In genomic region chr17:74444406-74444805, GRCh38 we compare ENCODE assay signal across 14 cellular contexts. TPM values are rescaled to one million over a fixed set of nuclear protein-coding genes. Genes with fewer than 3 reads are reported as not detected.
DNase-seq lines count a peak whose midpoint lies in the region; ATAC-seq and TF ChIP-seq lines count a peak whose summit lies in the region.
"Had no signal": no experiment of that assay in that cellular context is flagged by ENCODE, and none has a peak within 500 bp of the region (broad histone marks: within the 10 kb centered on the region; RNA-seq: fewer than 3 reads in every experiment).

No MANE protein-coding gene starts in this region.

- WGBS in heart left ventricle, 4 donors = 33 to 63% (median 45%) methylated on average over 11 to 12 of the region's 12 CpGs
- WGBS in urinary bladder = 47% methylated on average over 12 of the region's 12 CpGs

- no peaks in the 10 kb centered on the region for H3K9me3 Mint-ChIP-seq in neural crest cell
- peaks cover 2% of the 10 kb centered on the region for H3K9me3 Mint-ChIP-seq in activated CD4-positive, alpha-beta memory T cell treated with anti-CD3 and anti-CD28 coated beads for 36 hours

- no peak overlapping the region for H3K4me3 Mint-ChIP-seq in neural crest cell
- H3K4me3 Mint-ChIP-seq in activated CD4-positive, alpha-beta memory T cell treated with anti-CD3 and anti-CD28 coated beads for 36 hours = no peak overlapping the region

- CTCF ChIA-PET in activated CD4-positive, alpha-beta memory T cell treated with anti-CD3 and anti-CD28 coated beads for 36 hours (lab: Charles Lee) = interaction anchor here (1.1 to 4.3 kb wide), 4 partner anchors 10 to 76 kb away, joined by 3 to 18 read pairs (median 11); partner anchors contain the start of gene GPR142

- intact Hi-C loops in heart left ventricle (cut with DNase I) = loop anchor here in 1 of 10 donors (10.0 kb wide), 1 partner anchor 230 kb away; the partner anchor contains the start of gene TTYH2
- intact Hi-C loops in activated CD4-positive, alpha-beta memory T cell treated with anti-CD3 and anti-CD28 coated beads for 36 hours (cut with micrococcal nuclease) = no loop called here

- POLR2A ChIA-PET in activated CD4-positive, alpha-beta memory T cell treated with anti-CD3 and anti-CD28 coated beads for 36 hours (lab: Charles Lee) = no interaction called here

- no peak overlapping the region for H3K27ac Mint-ChIP-seq in neural crest cell (ENCODE audit: unreplicated experiment)
- no peak overlapping the region for H3K27ac Mint-ChIP-seq in activated CD4-positive, alpha-beta memory T cell treated with anti-CD3 and anti-CD28 coated beads for 36 hours

- H3K36me3 ChIP-seq in heart left ventricle = peaks cover 0 to 35% (median 15%) of the 10 kb centered on the region in 9 donors
- peaks cover 5% of the 10 kb centered on the region for H3K36me3 ChIP-seq in urinary bladder (ENCODE audit: insufficient read depth)

- no peaks in the 10 kb centered on the region for H3K36me3 Mint-ChIP-seq in neural crest cell (ENCODE audit: low read depth)
- H3K36me3 Mint-ChIP-seq in activated CD4-positive, alpha-beta memory T cell treated with anti-CD3 and anti-CD28 coated beads for 36 hours = peaks cover 3% of the 10 kb centered on the region

- DNase-seq in NCI-H2227 (lab: John Stamatoyannopoulos, UW; ENCODE audit: unreplicated experiment) (peak; percentile 12), NCI-H2227 treated with DMSO at 0.1 percent for 48 hours (lab: John Stamatoyannopoulos, UW) (no peak), heart left ventricle (peak in 4 of 5 donors; percentile 65 to 76 (median 70)), neural crest cell (ENCODE audit: low read depth, low spot score) (peak; percentile 40), NCI-H345 (lab: John Stamatoyannopoulos, UW) (no peak), T1000 (lab: John Stamatoyannopoulos, UW) (no peak)
- DNase-seq in activated CD4-positive, alpha-beta memory T cell treated with anti-CD3 and anti-CD28 coated beads for 36 hours = no peak
- DNase-seq: activated CD8-positive, alpha-beta memory T cell treated with anti-CD3 and anti-CD28 coated beads, Interleukin-2, amount 50 U/mL, for 48 hours; DMS79; NCI-H1417 had no signal

- no peaks in the 10 kb centered on the region for H3K9me3 ChIP-seq in heart left ventricle

- ATAC-seq in heart left ventricle = peak; percentile 6 to 31 (median 14)

- TF ChIP-seq POLR2A in heart left ventricle (IDR thresholded peaks at IDR 0.05) = no peak

- peaks cover 26% of the 10 kb centered on the region for H3K4me1 Mint-ChIP-seq in neural crest cell
- H3K4me1 Mint-ChIP-seq in activated CD4-positive, alpha-beta memory T cell treated with anti-CD3 and anti-CD28 coated beads for 36 hours (ENCODE audit: low read depth) = no peaks in the 10 kb centered on the region

- TF ChIP-seq CTCF in heart left ventricle (IDR thresholded peaks at IDR 0.05) (no peak), neural crest cell (conservative IDR thresholded peaks at IDR 0.05) (no peak)

- H3K4me1 ChIP-seq in heart left ventricle (peaks cover 5 to 71% (median 55%) of the 10 kb centered on the region in 12 donors), urinary bladder (ENCODE audit: insufficient read depth) (no peaks in the 10 kb centered on the region)

- H3K27me3 Mint-ChIP-seq in neural crest cell (ENCODE audit: low read depth) = no peaks in the 10 kb centered on the region
- H3K27me3 Mint-ChIP-seq in activated CD4-positive, alpha-beta memory T cell treated with anti-CD3 and anti-CD28 coated beads for 36 hours = peaks cover 4% of the 10 kb centered on the region

- H3K4me3 ChIP-seq in heart left ventricle = no peak overlapping the region
- no peak overlapping the region for H3K4me3 ChIP-seq in urinary bladder (ENCODE audit: low read depth, low read length)

- peak overlapping the region; percentile 74 to 95 (median 90) for H3K27ac ChIP-seq in heart left ventricle
- H3K27ac ChIP-seq in urinary bladder (ENCODE audit: low read depth) = peak overlapping the region; percentile 73
- H3K27ac ChIP-seq: 22Rv1 had no signal

- H3K27me3 ChIP-seq in heart left ventricle = no peaks in the 10 kb centered on the region

RNA-seq across cellular contexts. Expression of gene GPRC5C, which starts 12.5 kb away (rescaled TPM):
- total RNA-seq in heart left ventricle (10 to 100 TPM; 22.2 to 59.9 (median 39.2) TPM), neural crest cell (3.1 and 4.6 TPM in 2 replicates), urinary bladder (27.0 TPM)
- polyA plus RNA-seq in heart left ventricle (10 to 100 TPM; 28.5 to 35.3 TPM), urinary bladder (40.6 TPM)
- under 1 TPM; 0.40 to 0.41 TPM for total RNA-seq in activated CD4-positive, alpha-beta memory T cell treated with anti-CD3 and anti-CD28 coated beads for 36 hours
- total RNA-seq: HT1080; T-helper 2 cell treated with Interferon-gamma antibody and Interleukin-4, amounts not matched to agents 100 ng/mL and 5 ng/mL, for 36 hours had no signal

RNA-seq across cellular contexts. Expression of gene CD300A, which starts 22.0 kb away (rescaled TPM):
- total RNA-seq in heart left ventricle (10 to 100 TPM in 1 of 9 donors, 1 to 10 TPM in 6, under 1 TPM in 2; 0.64 to 23.2 (median 1.8) TPM), neural crest cell (not detected in 2 replicates), urinary bladder (2.7 TPM)
- polyA plus RNA-seq in heart left ventricle (1 to 10 TPM in 1 of 2 donors, under 1 TPM in 1; 0.72 to 1.5 TPM), urinary bladder (5.2 TPM)
- 10 to 100 TPM; 11.3 to 12.3 TPM for total RNA-seq in activated CD4-positive, alpha-beta memory T cell treated with anti-CD3 and anti-CD28 coated beads for 36 hours
- total RNA-seq: HT1080 had no signal

Comparison
In these comparisons a context has a peak if more than half of its experiments do, and no peak if none do; other contexts are left out.
1. DNase-seq: peak in NCI-H2227 (single experiment), heart left ventricle (4 of 5) and neural crest cell (single experiment); none in NCI-H2227 treated with DMSO at 0.1 percent for 48 hours (single experiment), NCI-H345 (single experiment), activated CD4-positive, alpha-beta memory T cell treated with anti-CD3 and anti-CD28 coated beads for 36 hours (single experiment) and T1000 (single experiment).